ENCODE assay signal across 1 cellular context in genomic region chr11:110711448-110711775, GRCh38.
TF ChIP-seq lines count a peak whose summit lies in the region.

No MANE protein-coding gene starts in this region.

TF ChIP-seq in SK-N-SH, 30 proteins besides CTCF, POLR2A, EP300 and RAD21 (continued from another document):
- TF ChIP-seq NRF1 (IDR thresholded peaks at IDR 0.05; ENCODE audit: low read depth, low read length) (no peak), IRF3 (IDR thresholded peaks at IDR 0.05; ENCODE audit: low read depth, low read length) (no peak)
